ENCODE assay signal across 38 cellular contexts in the genomic region with DNA sequence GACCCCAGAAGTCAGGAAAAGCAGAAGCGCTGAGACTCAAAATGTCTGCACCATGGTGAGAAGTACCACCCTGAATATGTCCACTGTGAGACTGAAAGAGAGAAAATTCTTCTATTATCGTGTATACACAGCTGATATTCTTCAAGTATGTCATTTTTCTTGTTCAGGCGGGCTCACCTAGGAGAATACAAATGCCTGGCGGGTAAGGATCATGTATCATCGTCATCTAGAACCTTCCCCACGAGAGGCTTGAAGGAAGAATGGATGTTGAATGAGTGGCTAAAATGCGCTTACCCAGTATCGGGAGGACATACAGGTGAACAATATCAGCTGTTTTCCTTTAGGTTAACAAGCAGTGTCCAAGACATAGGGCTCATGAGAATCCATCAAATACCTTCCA.
"Had no signal": no experiment of that assay in that cellular context is flagged by ENCODE, and none has a peak within 500 bp of the region (broad histone marks: within the 10 kb centered on the region; RNA-seq: fewer than 3 reads in every experiment).

No MANE protein-coding gene starts in this region.

- H3K9me3 Mint-ChIP-seq: activated naive CD4-positive, alpha-beta T cell treated with anti-CD3 and anti-CD28 coated beads for 36 hours; activated naive CD4-positive, alpha-beta T cell treated with anti-CD3 and anti-CD28 coated beads, Interleukin-2, amount 10 ng/mL, durations not matched to agents 7 days and 5 days; activated naive CD4-positive, alpha-beta T cell treated with anti-CD3 and anti-CD28 coated beads, Interleukin-2, amount 50 U/mL, for 72 hours; activated naive CD8-positive, alpha-beta T cell treated with anti-CD3 and anti-CD28 coated beads for 36 hours; activated naive CD8-positive, alpha-beta T cell treated with anti-CD3 and anti-CD28 coated beads, Interleukin-2, amount 10 ng/mL, durations not matched to agents 7 days and 5 days; activated naive CD8-positive, alpha-beta T cell treated with anti-CD3 and anti-CD28 coated beads, Interleukin-2, amount 50 U/mL, for 24 hours; activated T-cell treated with anti-CD3 and anti-CD28 coated beads, Interleukin-2, amount 50 U/mL, for 24 hours; activated T-cell treated with anti-CD3 and anti-CD28 coated beads, Interleukin-2, amount 50 U/mL, for 4 hours; activated T-cell treated with anti-CD3 and anti-CD28 coated beads, Interleukin-2, amount 50 U/mL, for 72 hours; activated T-helper 1 cell treated with anti-CD3 and anti-CD28 coated beads, Interleukin-12 subunit alpha, Interleukin-12 subunit beta, Interleukin-2, Interleukin-4 antibody, amounts not matched to agents 30 ng/mL and 10 ng/mL and 1 ng/mL, durations not matched to agents 14 hours and 24 hours and 36 hours; activated T-helper 17 cell treated with anti-CD3 and anti-CD28 coated beads, Interleukin-2, amount 50 U/mL, for 72 hours; activated T-helper 2 cell treated with anti-CD3 and anti-CD28 coated beads, Interferon-gamma antibody, Interleukin-2, Interleukin-4, amounts not matched to agents 10 μg/mL and 5 μg/mL and 100 μg/mL, durations not matched to agents 14 hours and 24 hours and 36 hours; central memory CD8-positive, alpha-beta T cell had no signal

- FAIRE-seq: astrocyte had no signal

- H3K36me3 Mint-ChIP-seq: activated naive CD4-positive, alpha-beta T cell treated with anti-CD3 and anti-CD28 coated beads, Interleukin-2, amount 10 ng/mL, durations not matched to agents 7 days and 5 days; activated naive CD4-positive, alpha-beta T cell treated with anti-CD3 and anti-CD28 coated beads, Interleukin-2, amount 50 U/mL, for 72 hours; activated naive CD8-positive, alpha-beta T cell; activated naive CD8-positive, alpha-beta T cell treated with anti-CD3 and anti-CD28 coated beads for 36 hours; activated naive CD8-positive, alpha-beta T cell treated with anti-CD3 and anti-CD28 coated beads, Interleukin-2, amount 10 ng/mL, durations not matched to agents 7 days and 5 days; brain had no signal

- H3K4me3 ChIP-seq: adrenal gland, ascending aorta, body of pancreas, breast epithelium, cardiac muscle cell had no signal

- DNase-seq: activated effector memory CD4-positive, alpha-beta T cell treated with anti-CD3 and anti-CD28 coated beads, Interleukin-2, amount 50 U/mL, for 16 hours; activated effector memory CD4-positive, alpha-beta T cell treated with Interleukin-2 at 50 U/mL for 16 hours; activated gamma-delta T cell; activated gamma-delta T cell treated with Interleukin-2 at 50 U/mL for 16 hours; activated naive CD4-positive, alpha-beta T cell treated with anti-CD3 and anti-CD28 coated beads for 36 hours; activated naive CD4-positive, alpha-beta T cell treated with anti-CD3 and anti-CD28 coated beads, Interleukin-2, amount 10 ng/mL, durations not matched to agents 7 days and 5 days; activated naive CD4-positive, alpha-beta T cell treated with anti-CD3 and anti-CD28 coated beads, Interleukin-2, amount 50 U/mL, for 16 hours; activated naive CD4-positive, alpha-beta T cell treated with Interleukin-2 at 50 U/mL for 16 hours; activated naive CD8-positive, alpha-beta T cell treated with anti-CD3 and anti-CD28 coated beads for 36 hours; activated naive CD8-positive, alpha-beta T cell treated with anti-CD3 and anti-CD28 coated beads, Interleukin-2, amount 10 ng/mL, durations not matched to agents 7 days and 5 days; activated naive CD8-positive, alpha-beta T cell treated with anti-CD3 and anti-CD28 coated beads, Interleukin-2, amount 50 U/mL, for 24 hours; activated T-cell treated with anti-CD3 and anti-CD28 coated beads for 4 hours; activated T-cell treated with anti-CD3 and anti-CD28 coated beads, Interleukin-2, amount 50 U/mL, for 1 hour; activated T-cell treated with anti-CD3 and anti-CD28 coated beads, Interleukin-2, amount 50 U/mL, for 24 hours; activated T-cell treated with anti-CD3 and anti-CD28 coated beads, Interleukin-2, amount 50 U/mL, for 4 hours; activated T-cell treated with anti-CD3 and anti-CD28 coated beads, Interleukin-2, amount 50 U/mL, for 48 hours; activated T-cell treated with anti-CD3 and anti-CD28 coated beads, Interleukin-2, amount 50 U/mL, for 72 hours; adrenal gland; amniotic stem cell; amygdala; anterior cingulate cortex; aorta; body of pancreas; brain microvascular endothelial cell; caudate nucleus; central memory CD4-positive, alpha-beta T cell; cerebellar nuclear complex had no signal

- H3K9me3 ChIP-seq: adrenal gland, ascending aorta, body of pancreas, breast epithelium had no signal

- H3K4me3 Mint-ChIP-seq: activated naive CD4-positive, alpha-beta T cell treated with anti-CD3 and anti-CD28 coated beads for 36 hours; activated naive CD4-positive, alpha-beta T cell treated with anti-CD3 and anti-CD28 coated beads, Interleukin-2, amount 10 ng/mL, durations not matched to agents 7 days and 5 days; activated naive CD8-positive, alpha-beta T cell; activated naive CD8-positive, alpha-beta T cell treated with anti-CD3 and anti-CD28 coated beads for 36 hours; activated naive CD8-positive, alpha-beta T cell treated with anti-CD3 and anti-CD28 coated beads, Interleukin-2, amount 10 ng/mL, durations not matched to agents 7 days and 5 days; activated naive CD8-positive, alpha-beta T cell treated with anti-CD3 and anti-CD28 coated beads, Interleukin-2, amount 50 U/mL, for 24 hours; activated T-cell treated with anti-CD3 and anti-CD28 coated beads, Interleukin-2, amount 50 U/mL, for 24 hours; activated T-cell treated with anti-CD3 and anti-CD28 coated beads, Interleukin-2, amount 50 U/mL, for 4 hours; activated T-cell treated with anti-CD3 and anti-CD28 coated beads, Interleukin-2, amount 50 U/mL, for 72 hours; activated T-helper 1 cell treated with anti-CD3 and anti-CD28 coated beads, Interleukin-12 subunit alpha, Interleukin-12 subunit beta, Interleukin-2, Interleukin-4 antibody, amounts not matched to agents 30 ng/mL and 10 ng/mL and 1 ng/mL, durations not matched to agents 14 hours and 24 hours and 36 hours; activated T-helper 17 cell treated with anti-CD3 and anti-CD28 coated beads, Interleukin-2, amount 50 U/mL, for 72 hours; brain; central memory CD8-positive, alpha-beta T cell had no signal

- H3K4me1 Mint-ChIP-seq: activated naive CD4-positive, alpha-beta T cell treated with anti-CD3 and anti-CD28 coated beads, Interleukin-2, amount 10 ng/mL, durations not matched to agents 7 days and 5 days; activated naive CD8-positive, alpha-beta T cell treated with anti-CD3 and anti-CD28 coated beads for 36 hours; activated naive CD8-positive, alpha-beta T cell treated with anti-CD3 and anti-CD28 coated beads, Interleukin-2, amount 10 ng/mL, durations not matched to agents 7 days and 5 days; activated naive CD8-positive, alpha-beta T cell treated with anti-CD3 and anti-CD28 coated beads, Interleukin-2, amount 50 U/mL, for 24 hours; activated T-helper 17 cell treated with anti-CD3 and anti-CD28 coated beads, Interleukin-2, amount 50 U/mL, for 72 hours; central memory CD8-positive, alpha-beta T cell had no signal

- H3K27ac Mint-ChIP-seq: activated naive CD4-positive, alpha-beta T cell treated with anti-CD3 and anti-CD28 coated beads for 36 hours; activated naive CD4-positive, alpha-beta T cell treated with anti-CD3 and anti-CD28 coated beads, Interleukin-2, amount 10 ng/mL, durations not matched to agents 7 days and 5 days; activated naive CD4-positive, alpha-beta T cell treated with anti-CD3 and anti-CD28 coated beads, Interleukin-2, amount 50 U/mL, for 72 hours; activated naive CD8-positive, alpha-beta T cell; activated naive CD8-positive, alpha-beta T cell treated with anti-CD3 and anti-CD28 coated beads for 36 hours; activated naive CD8-positive, alpha-beta T cell treated with anti-CD3 and anti-CD28 coated beads, Interleukin-2, amount 10 ng/mL, durations not matched to agents 7 days and 5 days; activated naive CD8-positive, alpha-beta T cell treated with anti-CD3 and anti-CD28 coated beads, Interleukin-2, amount 50 U/mL, for 24 hours; activated T-cell treated with anti-CD3 and anti-CD28 coated beads, Interleukin-2, amount 50 U/mL, for 24 hours; activated T-cell treated with anti-CD3 and anti-CD28 coated beads, Interleukin-2, amount 50 U/mL, for 72 hours; activated T-helper 1 cell treated with anti-CD3 and anti-CD28 coated beads, Interleukin-12 subunit alpha, Interleukin-12 subunit beta, Interleukin-2, Interleukin-4 antibody, amounts not matched to agents 30 ng/mL and 10 ng/mL and 1 ng/mL, durations not matched to agents 14 hours and 24 hours and 36 hours; activated T-helper 17 cell treated with anti-CD3 and anti-CD28 coated beads, Interleukin-2, amount 50 U/mL, for 72 hours; activated T-helper 2 cell treated with anti-CD3 and anti-CD28 coated beads, Interferon-gamma antibody, Interleukin-2, Interleukin-4, amounts not matched to agents 10 μg/mL and 5 μg/mL and 100 μg/mL, durations not matched to agents 14 hours and 24 hours and 36 hours had no signal

- H3K27me3 Mint-ChIP-seq: activated naive CD8-positive, alpha-beta T cell; activated naive CD8-positive, alpha-beta T cell treated with anti-CD3 and anti-CD28 coated beads for 36 hours; activated naive CD8-positive, alpha-beta T cell treated with anti-CD3 and anti-CD28 coated beads, Interleukin-2, amount 10 ng/mL, durations not matched to agents 7 days and 5 days; activated T-cell treated with anti-CD3 and anti-CD28 coated beads, Interleukin-2, amount 50 U/mL, for 24 hours; activated T-helper 17 cell treated with anti-CD3 and anti-CD28 coated beads, Interleukin-2, amount 50 U/mL, for 72 hours; central memory CD8-positive, alpha-beta T cell had no signal

- H3K27ac ChIP-seq: adrenal gland, ascending aorta, body of pancreas, brain microvascular endothelial cell, breast epithelium, cardiac muscle cell had no signal

- H3K4me1 ChIP-seq: adrenal gland, ascending aorta, body of pancreas, breast epithelium had no signal

- H3K36me3 ChIP-seq: adrenal gland, ascending aorta, brain microvascular endothelial cell, breast epithelium, cardiac muscle cell had no signal

- H3K27me3 ChIP-seq: adrenal gland, ascending aorta, body of pancreas, brain microvascular endothelial cell, breast epithelium, cardiac muscle cell had no signal
